In genomic region chr16:88758227-88758943, GRCh38 we compare ENCODE assay signal across 16 cellular contexts. TPM values are rescaled to one million over a fixed set of nuclear protein-coding genes. Genes with fewer than 3 reads are reported as not detected.
DNase-seq lines count a peak whose midpoint lies in the region; ATAC-seq and TF ChIP-seq lines count a peak whose summit lies in the region.
"Had no signal": no experiment of that assay in that cellular context is flagged by ENCODE, and none has a peak within 500 bp of the region (broad histone marks: within the 10 kb centered on the region; RNA-seq: fewer than 3 reads in every experiment).

No MANE protein-coding gene starts in this region.

- H3K4me1 Mint-ChIP-seq in naive thymus-derived CD4-positive, alpha-beta T cell: peaks cover 5 to 29% (median 11%) of the 10 kb centered on the region in 7 donors

- TF ChIP-seq POLR2A in breast epithelium (IDR thresholded peaks at IDR 0.05): no peak

- H3K4me1 ChIP-seq in HUES64 (ENCODE audit: insufficient read depth, low read length) (peaks cover 27% of the 10 kb centered on the region), breast epithelium (peaks cover 21 to 38% of the 10 kb centered on the region in 2 donors)
- peaks cover 3 to 16% of the 10 kb centered on the region in 2 donors for H3K4me1 ChIP-seq in naive thymus-derived CD4-positive, alpha-beta T cell (ENCODE audit: control insufficient read depth in 2 of 2, insufficient read depth in 2 of 2, low read length in 2 of 2)
- H3K4me1 ChIP-seq: psoas muscle had no signal

- in situ Hi-C loops in ACHN (cut with HindIII; ENCODE audit: low pct_ligation_motif_present, low pct_unique_long_range_greater_than_20kb, low sequenced_read_pairs): loop anchor here (25.0 kb wide), 1 partner anchor 104 kb away; the partner anchor contains the start of genes GALNS, PABPN1L and TRAPPC2L

- intact Hi-C loops in breast epithelium (cut with DNase I; ENCODE audit: low total_unique reads) (no loop called here), cardiac septum (cut with DNase I) (no loop called here)
- intact Hi-C loops in naive thymus-derived CD4-positive, alpha-beta T cell (cut with micrococcal nuclease): no loop called here

- DNase-seq in ACHN (peak; percentile 68), breast epithelium (ENCODE audit: low spot score in 2 of 2) (no peak), NCI-H524 treated with DMSO at 0.1 percent for 48 hours (lab: John Stamatoyannopoulos, UW) (no peak), cardiac septum (ENCODE audit: low spot score) (no peak)
- DNase-seq in naive thymus-derived CD4-positive, alpha-beta T cell: no peak
- DNase-seq: activated CD4-positive, CD25-positive, alpha-beta regulatory T cell treated with anti-CD3 and anti-CD28 coated beads, Interleukin-2, amount 50 U/mL, for 72 hours; aorta; DND-41; foreskin keratinocyte; NCI-H2081; psoas muscle had no signal

- H3K36me3 ChIP-seq in HUES64 (ENCODE audit: insufficient read depth, low read length) (no peaks in the 10 kb centered on the region), breast epithelium (no peaks in the 10 kb centered on the region)
- no peaks in the 10 kb centered on the region for H3K36me3 ChIP-seq in naive thymus-derived CD4-positive, alpha-beta T cell (ENCODE audit: control insufficient read depth in 2 of 3, insufficient read depth in 3 of 3, low read length in 3 of 3)
- H3K36me3 ChIP-seq: vagina had no signal

- peak overlapping the region in 4 of 9 donors; percentile 39 to 82 (median 59) for H3K27ac Mint-ChIP-seq in naive thymus-derived CD4-positive, alpha-beta T cell

- H3K27ac ChIP-seq in HUES64 (ENCODE audit: low read depth, low read length) (peak overlapping the region; percentile 81; the same call in 1 of the 2 replicates), breast epithelium (peak overlapping the region; percentile 48 to 90)
- peak overlapping the region; percentile 58 for H3K27ac ChIP-seq in naive thymus-derived CD4-positive, alpha-beta T cell (ENCODE audit: low read depth, low read length)
- H3K27ac ChIP-seq: foreskin keratinocyte, psoas muscle had no signal

- no peak for TF ChIP-seq CTCF in breast epithelium (IDR thresholded peaks at IDR 0.05)

- H3K27me3 Mint-ChIP-seq in naive thymus-derived CD4-positive, alpha-beta T cell: no peaks in the 10 kb centered on the region

- H3K9me3 ChIP-seq in HUES64 (ENCODE audit: insufficient read depth, low read depth, low read length): no peaks in the 10 kb centered on the region
- no peaks in the 10 kb centered on the region for H3K9me3 ChIP-seq in breast epithelium
- H3K9me3 ChIP-seq in naive thymus-derived CD4-positive, alpha-beta T cell (ENCODE audit: control insufficient read depth in 2 of 3, low read length in 3 of 3): no peaks in the 10 kb centered on the region
- H3K9me3 ChIP-seq: psoas muscle, vagina had no signal

- no peaks in the 10 kb centered on the region for H3K27me3 ChIP-seq in HUES64 (ENCODE audit: insufficient read depth, low read length)
- no peaks in the 10 kb centered on the region for H3K27me3 ChIP-seq in breast epithelium
- H3K27me3 ChIP-seq in naive thymus-derived CD4-positive, alpha-beta T cell (ENCODE audit: control insufficient read depth in 2 of 2, insufficient read depth in 2 of 2, low read length in 2 of 2): no peaks in the 10 kb centered on the region
- H3K27me3 ChIP-seq: foreskin keratinocyte, vagina had no signal

- H3K9me3 Mint-ChIP-seq in naive thymus-derived CD4-positive, alpha-beta T cell: no peaks in the 10 kb centered on the region

- no peak for ATAC-seq in naive thymus-derived CD4-positive, alpha-beta T cell
- ATAC-seq in HG02973 (IDR thresholded peaks at IDR 0.05; ENCODE audit: unreplicated experiment) (no peak), GM21825 (IDR thresholded peaks at IDR 0.05; ENCODE audit: unreplicated experiment) (no peak)
- ATAC-seq: foreskin keratinocyte, GM12878, psoas muscle had no signal

- 86% methylated on average over 13 of the region's 13 CpGs for WGBS in HUES64

- H3K4me3 ChIP-seq in HUES64 (ENCODE audit: low read length) (no peak overlapping the region), breast epithelium (no peak overlapping the region)
- no peak overlapping the region for H3K4me3 ChIP-seq in naive thymus-derived CD4-positive, alpha-beta T cell (ENCODE audit: low read length)
- H3K4me3 ChIP-seq: GM12878, psoas muscle, vagina had no signal

- H3K4me3 Mint-ChIP-seq in naive thymus-derived CD4-positive, alpha-beta T cell: no peak overlapping the region

- no peak overlapping the region for H3K9ac ChIP-seq in HUES64 (ENCODE audit: low read depth, low read length)

- POLR2A ChIA-PET in naive thymus-derived CD4-positive, alpha-beta T cell (lab: Charles Lee): interaction anchor here (1.2 to 1.8 kb wide), 3 partner anchors 13 to 23 kb away, joined by 3 to 6 read pairs (median 5); no protein-coding TSS in a partner anchor

- peaks cover 0 to 6% (median 0%) of the 10 kb centered on the region in 5 donors for H3K36me3 Mint-ChIP-seq in naive thymus-derived CD4-positive, alpha-beta T cell

- CTCF ChIA-PET in naive thymus-derived CD4-positive, alpha-beta T cell (lab: Charles Lee): interaction anchor here (1.1 to 2.2 kb wide), 3 partner anchors 11 to 21 kb away, joined by 3 to 7 read pairs (median 6); no protein-coding TSS in a partner anchor

RNA-seq across cellular contexts. Expression of gene PIEZO1, which starts 26.6 kb away (rescaled TPM):
- polyA plus RNA-seq in HUES64 (2013, experiment 1 of 2): 22.3 TPM
- 21.9 TPM for polyA plus RNA-seq in HUES64 (2013, experiment 2 of 2)
- 100 to 1,000 TPM in 2 of 3 donors, 10 to 100 TPM in 1; 90.7 to 181 (median 135) TPM for total RNA-seq in breast epithelium
- 100 to 1,000 TPM in 4 of 5 experiments, 10 to 100 TPM in 1; 84.5 to 237 (median 124) TPM for total RNA-seq in naive thymus-derived CD4-positive, alpha-beta T cell
- 10 to 100 TPM in 1 of 2 donors, 1 to 10 TPM in 1; 3.6 to 12.2 TPM for polyA plus RNA-seq in naive thymus-derived CD4-positive, alpha-beta T cell
- total RNA-seq in cardiac septum: 20.4 TPM

RNA-seq across cellular contexts. Expression of gene CDT1, which starts 45.2 kb away (rescaled TPM):
- polyA plus RNA-seq in HUES64 (2013, experiment 1 of 2): 57.1 TPM
- polyA plus RNA-seq in HUES64 (2013, experiment 2 of 2): 46.1 TPM
- total RNA-seq in breast epithelium (1 to 10 TPM; 1.3 to 3.3 (median 3.2) TPM), cardiac septum (0.46 TPM)
- total RNA-seq in naive thymus-derived CD4-positive, alpha-beta T cell: 10 to 100 TPM in 1 of 5 experiments, 1 to 10 TPM in 1, under 1 TPM in 2, not detected in 1; 0.35 to 79.2 (median 1.6) TPM
- under 1 TPM; 0.09 to 0.19 TPM for polyA plus RNA-seq in naive thymus-derived CD4-positive, alpha-beta T cell

RNA-seq across cellular contexts. Expression of gene CTU2, which starts 52.1 kb away (rescaled TPM):
- 28.4 TPM for polyA plus RNA-seq in HUES64 (2013, experiment 1 of 2)
- polyA plus RNA-seq in HUES64 (2013, experiment 2 of 2): 20.4 TPM
- total RNA-seq in breast epithelium: 1 to 10 TPM; 7.3 to 8.2 (median 7.8) TPM
- total RNA-seq in naive thymus-derived CD4-positive, alpha-beta T cell: 10 to 100 TPM; 26.0 to 43.3 (median 28.3) TPM
- polyA plus RNA-seq in naive thymus-derived CD4-positive, alpha-beta T cell: 10 to 100 TPM; 13.0 to 14.8 TPM
- total RNA-seq in cardiac septum: 14.9 TPM

RNA-seq across cellular contexts. Expression of gene RNF166, which starts 52.2 kb away (rescaled TPM):
- 21.3 TPM for polyA plus RNA-seq in HUES64 (2013, experiment 1 of 2)
- polyA plus RNA-seq in HUES64 (2013, experiment 2 of 2): 24.0 TPM
- 10 to 100 TPM; 19.2 to 22.0 (median 21.9) TPM for total RNA-seq in breast epithelium
- total RNA-seq in naive thymus-derived CD4-positive, alpha-beta T cell: 100 to 1,000 TPM in 4 of 5 experiments, 10 to 100 TPM in 1; 99.8 to 324 (median 133) TPM
- 10 to 100 TPM; 67.7 to 88.9 TPM for polyA plus RNA-seq in naive thymus-derived CD4-positive, alpha-beta T cell
- 17.1 TPM for total RNA-seq in cardiac septum

RNA-seq across cellular contexts. Expression of gene APRT, which starts 53.3 kb away (rescaled TPM):
- 176 TPM for polyA plus RNA-seq in HUES64 (2013, experiment 1 of 2)
- polyA plus RNA-seq in HUES64 (2013, experiment 2 of 2): 175 TPM
- 100 to 1,000 TPM in 2 of 3 donors, 10 to 100 TPM in 1; 93.8 to 152 (median 126) TPM for total RNA-seq in breast epithelium
- total RNA-seq in naive thymus-derived CD4-positive, alpha-beta T cell: 100 to 1,000 TPM; 134 to 178 (median 161) TPM
- polyA plus RNA-seq in naive thymus-derived CD4-positive, alpha-beta T cell: 100 to 1,000 TPM; 446 to 513 TPM
- total RNA-seq in cardiac septum: 46.6 TPM
